10 cellular contexts compared by ENCODE assay signal in the genomic region with DNA sequence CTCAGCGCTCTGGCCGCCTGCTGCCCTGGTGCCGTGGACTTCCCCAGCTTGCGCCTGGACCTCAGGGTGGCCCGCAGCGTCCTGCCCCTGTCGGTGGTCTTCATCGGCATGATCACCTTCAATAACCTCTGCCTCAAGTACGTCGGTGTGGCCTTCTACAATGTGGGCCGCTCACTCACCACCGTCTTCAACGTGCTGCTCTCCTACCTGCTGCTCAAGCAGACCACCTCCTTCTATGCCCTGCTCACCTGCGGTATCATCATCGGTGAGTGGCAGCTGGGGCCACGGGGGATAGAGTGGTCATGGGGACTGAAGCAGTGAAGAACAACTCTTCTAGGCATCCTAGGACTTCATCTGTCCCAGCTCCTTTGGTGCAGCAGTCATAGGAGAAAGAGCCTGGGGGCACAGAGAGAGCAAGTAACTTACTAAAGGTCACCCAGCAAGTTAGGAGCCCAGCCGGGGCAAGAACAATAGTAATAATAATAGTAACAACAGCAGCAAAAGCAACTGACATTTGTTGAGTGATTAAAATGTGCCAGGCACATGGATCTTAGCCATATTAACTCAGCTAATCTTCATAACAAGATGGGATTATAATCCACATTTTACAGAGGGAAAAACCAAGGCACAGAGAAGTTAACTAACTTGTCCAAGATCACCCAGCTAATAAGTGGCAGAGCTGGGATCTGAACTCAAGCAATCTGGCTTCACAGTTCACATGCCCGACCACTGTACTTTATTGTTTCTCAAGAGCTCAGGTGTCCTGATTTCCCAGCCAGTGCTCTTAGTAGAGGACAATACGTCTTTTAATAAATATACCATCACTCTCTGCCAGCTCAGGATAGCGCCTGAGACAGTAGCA. TPM values are rescaled to one million over a fixed set of nuclear protein-coding genes. Genes with fewer than 3 reads are reported as not detected.
A peak's percentile ranks its signal among the peaks of the same experiment; 100 is the strongest.
DNase-seq lines count a peak whose midpoint lies in the region; ATAC-seq, FAIRE-seq and TF ChIP-seq lines count a peak whose summit lies in the region.
"Had no signal": no experiment of that assay in that cellular context is flagged by ENCODE, and none has a peak within 500 bp of the region (broad histone marks: within the 10 kb centered on the region; RNA-seq: fewer than 3 reads in every experiment).

No MANE protein-coding gene starts in this region.

- H3K36me3 ChIP-seq in CD8-positive, alpha-beta T cell (ENCODE audit: insufficient read depth, low read length): peaks cover 5% of the 10 kb centered on the region
- peaks cover 3% of the 10 kb centered on the region for H3K36me3 ChIP-seq in OCI-LY3 (replicated peaks; ENCODE audit: low read depth, low read length)
- peaks cover 0 to 8% (median 0%) of the 10 kb centered on the region in 4 experiments; a peak in 2 of 8 replicates for H3K36me3 ChIP-seq in H1 (ENCODE audit: control insufficient read depth in 2 of 4, insufficient read depth in 4 of 4, low read length in 3 of 4)
- no peaks in the 10 kb centered on the region for H3K36me3 ChIP-seq in neural progenitor cell

- H2BK5ac ChIP-seq in H1 (ENCODE audit: low read depth, low read length): no peak overlapping the region

- no peak for TF ChIP-seq EP300 in H1 (IDR thresholded peaks at IDR 0.05; ENCODE audit: borderline replicate concordance in 1 of 2, low read depth in 2 of 2, low read length in 2 of 2)

- TF ChIP-seq RAD21 in H1 (IDR thresholded peaks at IDR 0.05 in 1 of 2, conservative IDR thresholded peaks at IDR 0.05 in 1 of 2; ENCODE audit: low read depth in 2 of 2, low read length in 2 of 2): no peak

- H2BK15ac ChIP-seq in H1 (ENCODE audit: low read length): peak overlapping the region; percentile 25; the same call in 1 of the 2 replicates

- no peak overlapping the region for H4K8ac ChIP-seq in H1 (ENCODE audit: extremely low read depth, insufficient read depth, low read length)

- CTCF ChIA-PET in CD8-positive, alpha-beta T cell (lab: Charles Lee): interaction anchor here (0.9 to 1.4 kb wide), 3 partner anchors 11 to 159 kb away, joined by 3 to 5 read pairs (median 3); no protein-coding TSS in a partner anchor
- CTCF ChIA-PET in H1 (lab: Charles Lee; ENCODE audit: partially characterized antibody): interaction anchor here (0.6 to 2.7 kb wide), 6 partner anchors 10 to 52 kb away, joined by 3 to 9 read pairs (median 4); no protein-coding TSS in a partner anchor

- H3K23ac ChIP-seq in H1 (ENCODE audit: insufficient read length): no peak overlapping the region

- H3F3A ChIP-seq in neural progenitor cell (ENCODE audit: low read depth): peaks cover 13% of the 10 kb centered on the region

- H3K79me2 ChIP-seq in OCI-LY3 (ENCODE audit: low read length) (peaks cover 11% of the 10 kb centered on the region), H1 (ENCODE audit: control insufficient read depth in 1 of 2, insufficient read depth in 2 of 2, low read length in 2 of 2) (no peaks in the 10 kb centered on the region), neural progenitor cell (ENCODE audit: low read depth) (no peaks in the 10 kb centered on the region)

- no peak for ATAC-seq in CD8-positive, alpha-beta T cell
- ATAC-seq in GM19324 (IDR thresholded peaks at IDR 0.05; ENCODE audit: low FRiP score, unreplicated experiment): no peak

- H3K18ac ChIP-seq in H1 (ENCODE audit: extremely low read depth, low read length): no peak overlapping the region

- no peak for TF ChIP-seq POLR2A in H1 (IDR thresholded peaks at IDR 0.05; ENCODE audit: control extremely low read depth in 1 of 2, low read depth in 2 of 2, low read length in 2 of 2)

- no peaks in the 10 kb centered on the region for H3K27me3 Mint-ChIP-seq in CD8-positive, alpha-beta T cell (ENCODE audit: low read depth)
- peaks cover 16% of the 10 kb centered on the region for H3K27me3 Mint-ChIP-seq in neural progenitor cell (ENCODE audit: insufficient read depth, low read depth)

- H3K56ac ChIP-seq in H1 (replicated peaks; ENCODE audit: insufficient read length, low read depth, low read length): no peak overlapping the region

- intact Hi-C loops in CD8-positive, alpha-beta T cell (cut with DNase I, micrococcal nuclease): loop anchor here (10.0 kb wide), 3 partner anchors 318 to 1242 kb away; a partner anchor contains a TSS

- no peak overlapping the region for H4K5ac ChIP-seq in H1 (ENCODE audit: insufficient read length, low read depth, low read length)

- 91% methylated on average over 20 of the region's 20 CpGs; no CpG with 5 or more reads in 1 of the 2 experiments for WGBS in H1 (ENCODE audit: extremely low coverage in 1 of 2, insufficient coverage in 1 of 2, insufficient read length in 1 of 2, insufficient replicate concordance in 2 of 2, low coverage in 1 of 2, low lambda C conversion rate in 2 of 2, missing lambda C conversion rate in 1 of 2), 2 experiments

- no peak overlapping the region for H3K9ac ChIP-seq in OCI-LY3 (ENCODE audit: low read length)
- H3K9ac ChIP-seq in H1 (replicated peaks in 1 of 4; ENCODE audit: extremely low read depth in 1 of 4, low read depth in 3 of 4, low read length in 3 of 4): peak overlapping the region in 1 of 4 experiments; percentile 69; a peak in 2 of 7 replicates
- no peak overlapping the region for H3K9ac ChIP-seq in neural progenitor cell

- H3K4me3 ChIP-seq in CD8-positive, alpha-beta T cell (ENCODE audit: low read depth, low read length): peak overlapping the region; percentile 97
- H3K4me3 ChIP-seq in OCI-LY3 (ENCODE audit: low read length): peak overlapping the region; percentile 97
- peak overlapping the region in 2 of 4 experiments; percentile 75 to 87; a peak in 3 of 8 replicates for H3K4me3 ChIP-seq in H1 (ENCODE audit: extremely low read depth in 1 of 4, insufficient read depth in 2 of 4, low read depth in 3 of 4, low read length in 4 of 4)
- H3K4me3 ChIP-seq in neural progenitor cell: peak overlapping the region; percentile 64

- H3K9me3 ChIP-seq in CD8-positive, alpha-beta T cell (ENCODE audit: low read length): no peaks in the 10 kb centered on the region
- no peaks in the 10 kb centered on the region for H3K9me3 ChIP-seq in OCI-LY3 (ENCODE audit: insufficient read depth, low read length)
- no peaks in the 10 kb centered on the region for H3K9me3 ChIP-seq in H1 (ENCODE audit: insufficient read depth in 2 of 2, low read depth in 1 of 2, low read length in 1 of 2)
- H3K9me3 ChIP-seq in neural progenitor cell (ENCODE audit: low read depth): no peaks in the 10 kb centered on the region

- no peak overlapping the region for H3K4ac ChIP-seq in H1 (replicated peaks; ENCODE audit: insufficient read length, low read depth, low read length)

- H2BK120ac ChIP-seq in H1 (replicated peaks; ENCODE audit: low read depth, low read length): no peak overlapping the region

- H3K4me2 ChIP-seq in OCI-LY3 (ENCODE audit: low read length) (peak overlapping the region; percentile 97), H1 (ENCODE audit: insufficient read depth in 1 of 2, low read depth in 2 of 2, low read length in 2 of 2) (peak overlapping the region; percentile 72 to 98), neural progenitor cell (peak overlapping the region; percentile 94)

- peak overlapping the region; percentile 42; the same call in 1 of the 2 replicates for H2AK5ac ChIP-seq in H1 (ENCODE audit: low read depth, low read length)

- H4K20me1 ChIP-seq in OCI-LY3 (ENCODE audit: insufficient read depth, low read length): no peaks in the 10 kb centered on the region
- H4K20me1 ChIP-seq in H1 (replicated peaks in 1 of 2; ENCODE audit: control insufficient read depth in 1 of 2, insufficient read depth in 2 of 2, low read length in 2 of 2): peaks cover 2 to 14% of the 10 kb centered on the region in 2 experiments
- H4K20me1 ChIP-seq in neural progenitor cell (ENCODE audit: low read depth): no peaks in the 10 kb centered on the region

- no peak overlapping the region for H3K14ac ChIP-seq in H1 (ENCODE audit: insufficient read length)

- H3K4me1 ChIP-seq in CD8-positive, alpha-beta T cell (ENCODE audit: insufficient read depth, low read length): peaks cover 36% of the 10 kb centered on the region
- H3K4me1 ChIP-seq in OCI-LY3 (ENCODE audit: low read length) (peaks cover 20% of the 10 kb centered on the region), H1 (replicated peaks in 1 of 4; ENCODE audit: control insufficient read depth in 3 of 4, insufficient read depth in 4 of 4, low read length in 3 of 4) (peaks cover 0 to 9% (median 3%) of the 10 kb centered on the region in 4 experiments; a peak in 3 of 7 replicates), neural progenitor cell (no peaks in the 10 kb centered on the region)

- no peak for TF ChIP-seq CTCF in CD8-positive, alpha-beta T cell (IDR thresholded peaks at IDR 0.05)
- TF ChIP-seq CTCF in OCI-LY3 (IDR thresholded peaks at IDR 0.05; ENCODE audit: low read depth, low read length) (no peak), H1 (IDR thresholded peaks at IDR 0.05; ENCODE audit: control extremely low read depth in 1 of 3, insufficient read depth in 1 of 3, low read depth in 1 of 3, low read length in 3 of 3) (no peak), neural progenitor cell (IDR thresholded peaks at IDR 0.05) (no peak)

- H3K23me2 ChIP-seq in H1 (ENCODE audit: low read depth, low read length): peaks cover 16% of the 10 kb centered on the region; the same call in 1 of the 2 replicates

- peaks cover 38% of the 10 kb centered on the region for H3K36me3 Mint-ChIP-seq in CD8-positive, alpha-beta T cell
- peaks cover 4% of the 10 kb centered on the region for H3K36me3 Mint-ChIP-seq in neural progenitor cell

- H3K4me3 Mint-ChIP-seq in CD8-positive, alpha-beta T cell: peak overlapping the region; percentile 90
- H3K4me3 Mint-ChIP-seq in neural progenitor cell: peak overlapping the region; percentile 95

- no peaks in the 10 kb centered on the region for H3K27me3 ChIP-seq in CD8-positive, alpha-beta T cell (ENCODE audit: insufficient read depth, low read length)
- H3K27me3 ChIP-seq in OCI-LY3 (ENCODE audit: low read depth, low read length) (no peaks in the 10 kb centered on the region), H1 (replicated peaks in 1 of 4; ENCODE audit: control insufficient read depth in 3 of 4, extremely low read depth in 1 of 4, insufficient read depth in 3 of 4, low read length in 3 of 4) (peaks cover 6 to 21% (median 12%) of the 10 kb centered on the region in 4 experiments), neural progenitor cell (peaks cover 35% of the 10 kb centered on the region)

- H3K79me1 ChIP-seq in H1 (ENCODE audit: low read depth, low read length): peaks cover 6% of the 10 kb centered on the region

- H3K4me1 Mint-ChIP-seq in CD8-positive, alpha-beta T cell (ENCODE audit: low read depth): peaks cover 51% of the 10 kb centered on the region
- peaks cover 16% of the 10 kb centered on the region for H3K4me1 Mint-ChIP-seq in neural progenitor cell

- DNase-seq in CD8-positive, alpha-beta T cell: no peak
- DNase-seq in H1 (ENCODE audit: low read depth in 1 of 2, low spot score in 2 of 2) (no peak), neural progenitor cell (ENCODE audit: low spot score) (no peak), NCI-H748 (lab: John Stamatoyannopoulos, UW; ENCODE audit: unreplicated experiment) (no peak)
- no peak for DNase-seq in stimulated activated CD4-positive, alpha-beta T cell treated with anti-CD3 and anti-CD28 coated beads, Interleukin-4, amount 100 ng/mL, for 24 hours
- no peak for DNase-seq in activated CD4-positive, alpha-beta T cell treated with anti-CD3 and anti-CD28 coated beads, Interleukin-2, amount 50 U/mL, for 1 hour
- DNase-seq: central memory CD4-positive, alpha-beta T cell; NCI-H1436 had no signal

- FAIRE-seq in H1 (lab: Jason Lieb, UNC): no peak

- peak overlapping the region; percentile 1; the same call in 1 of the 2 replicates for H2BK12ac ChIP-seq in H1 (ENCODE audit: low read depth, low read length)

- POLR2A ChIA-PET in CD8-positive, alpha-beta T cell (lab: Charles Lee): interaction anchor here (1.2 to 1.7 kb wide), 2 partner anchors 35 to 40 kb away, joined by 3 to 8 read pairs; no protein-coding TSS in a partner anchor
- POLR2A ChIA-PET in H1 (lab: Charles Lee; ENCODE audit: partially characterized antibody): interaction anchor here (1.0 to 1.2 kb wide), 4 partner anchors 10 to 116 kb away, joined by 3 to 5 read pairs (median 3); no protein-coding TSS in a partner anchor

- H2AFZ ChIP-seq in OCI-LY3 (ENCODE audit: low read depth, low read length) (no peak overlapping the region), H1 (ENCODE audit: low read length) (no peak overlapping the region), neural progenitor cell (replicated peaks) (no peak overlapping the region)

- no peak overlapping the region for H2BK20ac ChIP-seq in H1 (ENCODE audit: low read length)

- H3K9me3 Mint-ChIP-seq in CD8-positive, alpha-beta T cell: no peaks in the 10 kb centered on the region
- H3K9me3 Mint-ChIP-seq in neural progenitor cell: no peaks in the 10 kb centered on the region

- H4K91ac ChIP-seq in H1 (replicated peaks; ENCODE audit: insufficient read length, low read length): no peak overlapping the region

- peak overlapping the region; percentile 38 for H3K27ac Mint-ChIP-seq in CD8-positive, alpha-beta T cell
- H3K27ac Mint-ChIP-seq in neural progenitor cell: peak overlapping the region; percentile 21

- H3K27ac ChIP-seq in CD8-positive, alpha-beta T cell (ENCODE audit: low read depth, low read length): no peak overlapping the region
- no peak overlapping the region for H3K27ac ChIP-seq in OCI-LY3 (ENCODE audit: low read length)
- H3K27ac ChIP-seq in H1 (ENCODE audit: low read depth, low read length): no peak overlapping the region
- H3K27ac ChIP-seq in neural progenitor cell: no peak overlapping the region

RNA-seq across cellular contexts. Expression of a gene that starts 1.4 kb away (rescaled TPM):
- 1 to 10 TPM; 3.1 to 3.3 TPM for total RNA-seq in CD8-positive, alpha-beta T cell
- total RNA-seq in H1 (2021; fragmentation: NEBNext Ultra II Directional; extraction: Animal tissue kit (Norgen Biotek cat#: 25700)): 10.6 and 11.2 TPM in 2 replicates
- polyA plus RNA-seq in H1 (2011; rRNA removed): 4.6 and 9.5 TPM in 2 replicates
- 3.9 TPM for polyA plus RNA-seq in H1 (2011; cell fraction: cytosol; rRNA removed)
- 7.5 TPM for polyA plus RNA-seq in H1 (2011; cell fraction: nucleus; rRNA removed)
- polyA plus RNA-seq in H1 (2012, experiment 1 of 2): 7.6 to 13.4 TPM (median 11.0 TPM) in 4 replicates
- 12.3 TPM for polyA plus RNA-seq in H1 (2012, experiment 2 of 2)
- polyA plus RNA-seq in H1 (2013, experiment 1 of 2): 9.2 TPM
- 10.8 TPM for polyA plus RNA-seq in H1 (2013, experiment 2 of 2)
- 4.5 and 5.6 TPM in 2 replicates for polyA minus RNA-seq in H1 (2011; rRNA and poly(A)+ RNA removed)
- polyA minus RNA-seq in H1 (2011; cell fraction: cytosol; rRNA and poly(A)+ RNA removed): 14.2 TPM
- polyA minus RNA-seq in H1 (2011; cell fraction: nucleus; rRNA and poly(A)+ RNA removed): 10.0 TPM
- 1.3 and 3.2 TPM in 2 replicates for total RNA-seq in neural progenitor cell (ENCODE audit: low replicate concordance)

RNA-seq across cellular contexts. Expression of a gene that starts 41.0 kb away (rescaled TPM):
- 100 to 1,000 TPM; 172 to 177 TPM for total RNA-seq in CD8-positive, alpha-beta T cell
- 9.4 and 10.9 TPM in 2 replicates for total RNA-seq in H1 (2021; fragmentation: NEBNext Ultra II Directional; extraction: Animal tissue kit (Norgen Biotek cat#: 25700))
- polyA plus RNA-seq in H1 (2011; rRNA removed): 8.0 and 11.8 TPM in 2 replicates
- polyA plus RNA-seq in H1 (2011; cell fraction: cytosol; rRNA removed): 10.0 TPM
- 19.9 TPM for polyA plus RNA-seq in H1 (2011; cell fraction: nucleus; rRNA removed)
- 5.0 to 9.9 TPM (median 8.3 TPM) in 4 replicates for polyA plus RNA-seq in H1 (2012, experiment 1 of 2)
- 7.8 TPM for polyA plus RNA-seq in H1 (2012, experiment 2 of 2)
- polyA plus RNA-seq in H1 (2013, experiment 1 of 2): 5.3 TPM
- 4.6 TPM for polyA plus RNA-seq in H1 (2013, experiment 2 of 2)
- polyA minus RNA-seq in H1 (2011; rRNA and poly(A)+ RNA removed): 18.3 and 20.7 TPM in 2 replicates
- polyA minus RNA-seq in H1 (2011; cell fraction: cytosol; rRNA and poly(A)+ RNA removed): 10.3 TPM
- 17.2 TPM for polyA minus RNA-seq in H1 (2011; cell fraction: nucleus; rRNA and poly(A)+ RNA removed)
- total RNA-seq in neural progenitor cell (ENCODE audit: low replicate concordance): 15.8 and 18.7 TPM in 2 replicates
